ENCODE assay signal across 8 cellular contexts in genomic region chr3:197791120-197792018, GRCh38. TPM values are rescaled to one million over a fixed set of nuclear protein-coding genes. Genes with fewer than 3 reads are reported as not detected.
DNase-seq lines count a peak whose midpoint lies in the region; ATAC-seq, FAIRE-seq and TF ChIP-seq lines count a peak whose summit lies in the region.

LRCH3 (plus strand) TSS chr3:197791254; CDS start chr3:197791279, 25 bp downstream.

- peak; percentile 80 for FAIRE-seq in GM12892 (lab: Jason Lieb, UNC)

- peak; percentile 84 for ATAC-seq in HG02642 (IDR thresholded peaks at IDR 0.05; ENCODE audit: poor library complexity, unreplicated experiment)
- peak; percentile 91 to 92 for ATAC-seq in left cardiac atrium
- ATAC-seq in upper lobe of left lung (ENCODE audit: low FRiP score in 2 of 2) = peak; percentile 93 to 95

- no peaks in the 10 kb centered on the region for H3K9me3 Mint-ChIP-seq in T-helper 1 cell treated with Interleukin-12 subunit alpha and Interleukin-12 subunit beta and Interleukin-4 antibody, amounts not matched to agents 30 μg/mL and 1 μg/mL, for 36 hours

- peaks cover 22 to 29% (median 24%) of the 10 kb centered on the region in 4 donors for H3K4me1 ChIP-seq in upper lobe of left lung

- H3K27me3 ChIP-seq in upper lobe of left lung = no peaks in the 10 kb centered on the region

- peak within 1 kb of the TSS; percentile 92 to 98 (median 96) for H3K27ac ChIP-seq in upper lobe of left lung

- no peaks in the 10 kb centered on the region for H3K27me3 Mint-ChIP-seq in T-helper 1 cell treated with Interleukin-12 subunit alpha and Interleukin-12 subunit beta and Interleukin-4 antibody, amounts not matched to agents 30 μg/mL and 1 μg/mL, for 36 hours (ENCODE audit: low read depth)

- peaks cover 0 to under 1% (median 0%) of the 10 kb centered on the region in 4 donors for H3K36me3 ChIP-seq in upper lobe of left lung

- DNase-seq in GM12892 (ENCODE audit: insufficient read length) = peak; percentile 87
- peak; percentile 56 for DNase-seq in NCI-H1417 treated with DMSO at 0.1 percent for 48 hours (lab: John Stamatoyannopoulos, UW)
- DNase-seq in amniotic epithelial cell (ENCODE audit: low read depth) = peak; percentile 56
- peak; percentile 87 for DNase-seq in left cardiac atrium
- DNase-seq in posterior vena cava (ENCODE audit: low spot score) = peak; percentile 95
- peak; percentile 85 to 97 for DNase-seq in upper lobe of left lung

- 1% methylated on average over 25 to 55 of the region's 90 CpGs for WGBS in upper lobe of left lung, 2 donors

- peak within 1 kb of the TSS; percentile 99 for H3K27ac Mint-ChIP-seq in T-helper 1 cell treated with Interleukin-12 subunit alpha and Interleukin-12 subunit beta and Interleukin-4 antibody, amounts not matched to agents 30 μg/mL and 1 μg/mL, for 36 hours

- peak within 1 kb of the TSS; percentile 97 for H3K4me3 Mint-ChIP-seq in T-helper 1 cell treated with Interleukin-12 subunit alpha and Interleukin-12 subunit beta and Interleukin-4 antibody, amounts not matched to agents 30 μg/mL and 1 μg/mL, for 36 hours

- no peak for TF ChIP-seq EP300 in upper lobe of left lung (IDR thresholded peaks at IDR 0.05)

- intact Hi-C loops in left cardiac atrium (cut with DNase I) = no loop called here
- intact Hi-C loops in posterior vena cava (cut with DNase I) = no loop called here

- H3K9me3 ChIP-seq in upper lobe of left lung = no peaks in the 10 kb centered on the region

- TF ChIP-seq POLR2A in GM12892 (IDR thresholded peaks at IDR 0.05; ENCODE audit: low read depth, low read length) = peak; percentile 93
- peak in 3 of 4 donors; percentile 67 to 89 (median 76) for TF ChIP-seq POLR2A in upper lobe of left lung (IDR thresholded peaks at IDR 0.05)

- peak within 1 kb of the TSS; percentile 65 to 75 (median 70) for H3K4me3 ChIP-seq in upper lobe of left lung

- H3K4me1 Mint-ChIP-seq in T-helper 1 cell treated with Interleukin-12 subunit alpha and Interleukin-12 subunit beta and Interleukin-4 antibody, amounts not matched to agents 30 μg/mL and 1 μg/mL, for 36 hours (ENCODE audit: low read depth) = peaks cover 30% of the 10 kb centered on the region

- TF ChIP-seq CTCF in upper lobe of left lung (IDR thresholded peaks at IDR 0.05) = peak in 3 of 6 experiments; percentile 17 to 31 (median 21)

- peaks cover 5% of the 10 kb centered on the region for H3K36me3 Mint-ChIP-seq in T-helper 1 cell treated with Interleukin-12 subunit alpha and Interleukin-12 subunit beta and Interleukin-4 antibody, amounts not matched to agents 30 μg/mL and 1 μg/mL, for 36 hours (ENCODE audit: low read depth)

RNA-seq across cellular contexts. Expression of gene LRCH3, which starts in this region (rescaled TPM):
- polyA plus RNA-seq in GM12892 (2012; ENCODE audit: missing spikeins) = 32.9 TPM
- total RNA-seq in left cardiac atrium = 10 to 100 TPM; 21.3 to 35.3 TPM
- total RNA-seq in posterior vena cava = 10 to 100 TPM; 58.7 to 67.5 TPM
- total RNA-seq in upper lobe of left lung = 10 to 100 TPM; 24.6 to 68.1 (median 34.2) TPM

Comparison
In these comparisons a context has a peak if more than half of its experiments do, and no peak if none do; other contexts are left out.
1. Peak in every context shown above with its lines: DNase-seq, ATAC-seq, H3K4me3 ChIP-seq and H3K27ac ChIP-seq.